37 cellular contexts compared by ENCODE assay signal in genomic region chrX:154892263-154892662, GRCh38. TPM values are rescaled to one million over a fixed set of nuclear protein-coding genes. Genes with fewer than 3 reads are reported as not detected.
"Had no signal": no experiment of that assay in that cellular context is flagged by ENCODE, and none has a peak within 500 bp of the region (broad histone marks: within the 10 kb centered on the region; RNA-seq: fewer than 3 reads in every experiment).

No MANE protein-coding gene starts in this region.

- H3K36me3 ChIP-seq: adrenal gland, brain microvascular endothelial cell, breast epithelium had no signal

- FAIRE-seq: astrocyte, colon, TTC549 had no signal

- H3K9me3 ChIP-seq: adrenal gland, body of pancreas, breast epithelium had no signal

- ATAC-seq: activated CD8-positive, alpha-beta T cell treated with anti-CD3 and anti-CD28 coated beads for 36 hours; activated naive CD4-positive, alpha-beta T cell treated with anti-CD3 and anti-CD28 coated beads, Interleukin-2, amount 50 U/mL, for 72 hours; activated T-helper 17 cell treated with anti-CD3 and anti-CD28 coated beads, Interleukin-2, amount 50 U/mL, for 72 hours; body of pancreas had no signal

- H3K27me3 ChIP-seq: adrenal gland, body of pancreas, brain microvascular endothelial cell, breast epithelium had no signal

- H3K4me1 ChIP-seq: adrenal gland, body of pancreas, breast epithelium had no signal

- DNase-seq: activated B cell treated with CpG ODN at 0.5 μM for 24 hours; activated CD4-positive, alpha-beta memory T cell treated with anti-CD3 and anti-CD28 coated beads for 36 hours; activated CD4-positive, alpha-beta T cell treated with anti-CD3 and anti-CD28 coated beads for 4 hours; activated CD4-positive, alpha-beta T cell treated with anti-CD3 and anti-CD28 coated beads, Interleukin-2, amount 10 ng/mL, durations not matched to agents 24 days and 14 days; activated CD4-positive, alpha-beta T cell treated with anti-CD3 and anti-CD28 coated beads, Interleukin-2, amount 50 U/mL, for 1 hour; activated CD4-positive, alpha-beta T cell treated with anti-CD3 and anti-CD28 coated beads, Interleukin-2, amount 50 U/mL, for 4 hours; activated CD4-positive, CD25-positive, alpha-beta regulatory T cell treated with anti-CD3 and anti-CD28 coated beads, Interleukin-2, amount 50 U/mL, for 72 hours; activated CD8-positive, alpha-beta memory T cell treated with anti-CD3 and anti-CD28 coated beads, Interleukin-2, amount 50 U/mL, for 4 hours; activated CD8-positive, alpha-beta T cell treated with anti-CD3 and anti-CD28 coated beads for 36 hours; activated effector memory CD4-positive, alpha-beta T cell treated with anti-CD3 and anti-CD28 coated beads, Interleukin-2, amount 50 U/mL, for 16 hours; activated gamma-delta T cell treated with Interleukin-2 at 50 U/mL for 16 hours; activated naive CD4-positive, alpha-beta T cell; activated naive CD4-positive, alpha-beta T cell treated with anti-CD3 and anti-CD28 coated beads for 36 hours; activated naive CD4-positive, alpha-beta T cell treated with anti-CD3 and anti-CD28 coated beads, Interleukin-2, amount 50 U/mL, for 16 hours; activated naive CD8-positive, alpha-beta T cell treated with anti-CD3 and anti-CD28 coated beads for 36 hours; activated T-cell treated with anti-CD3 and anti-CD28 coated beads for 4 hours; activated T-cell treated with anti-CD3 and anti-CD28 coated beads, Interleukin-2, amount 50 U/mL, for 24 hours; activated T-cell treated with anti-CD3 and anti-CD28 coated beads, Interleukin-2, amount 50 U/mL, for 48 hours; adrenal gland; amniotic stem cell; aorta; body of pancreas; brain microvascular endothelial cell; central memory CD4-positive, alpha-beta T cell; T-helper 2 cell; T-helper 9 cell had no signal

- H3K4me3 ChIP-seq: adrenal gland, body of pancreas, breast epithelium had no signal

- H3K27ac ChIP-seq: adrenal gland, body of pancreas, brain microvascular endothelial cell, breast epithelium, VCaP had no signal

RNA-seq across cellular contexts. Expression of gene SMIM9, which starts 57.8 kb away (rescaled TPM):
- total RNA-seq: activated B cell treated with CpG ODN at 0.5 μM for 24 hours; activated CD4-positive, alpha-beta memory T cell treated with anti-CD3 and anti-CD28 coated beads for 36 hours; activated CD4-positive, alpha-beta T cell treated with anti-CD3 and anti-CD28 coated beads, Interleukin-2, amount 10 ng/mL, durations not matched to agents 24 days and 14 days; activated CD8-positive, alpha-beta memory T cell treated with anti-CD3 and anti-CD28 coated beads for 36 hours; activated CD8-positive, alpha-beta T cell treated with anti-CD3 and anti-CD28 coated beads for 36 hours; activated naive CD4-positive, alpha-beta T cell treated with anti-CD3 and anti-CD28 coated beads for 36 hours; activated naive CD4-positive, alpha-beta T cell treated with anti-CD3 and anti-CD28 coated beads, Interleukin-2, amount 50 U/mL, for 72 hours; activated naive CD8-positive, alpha-beta T cell treated with anti-CD3 and anti-CD28 coated beads for 36 hours; activated T-helper 1 cell treated with anti-CD3 and anti-CD28 coated beads, Interleukin-12 subunit alpha, Interleukin-12 subunit beta, Interleukin-2, Interleukin-4 antibody, amounts not matched to agents 30 ng/mL and 10 ng/mL and 1 ng/mL, durations not matched to agents 14 hours and 24 hours and 36 hours; activated T-helper 17 cell treated with anti-CD3 and anti-CD28 coated beads, Interleukin-2, amount 50 U/mL, for 72 hours; adrenal gland; astrocyte; body of pancreas; breast epithelium; cardiac septum; cerebellum had no signal
- polyA plus RNA-seq: adrenal gland, aorta had no signal
